In the genomic region with DNA sequence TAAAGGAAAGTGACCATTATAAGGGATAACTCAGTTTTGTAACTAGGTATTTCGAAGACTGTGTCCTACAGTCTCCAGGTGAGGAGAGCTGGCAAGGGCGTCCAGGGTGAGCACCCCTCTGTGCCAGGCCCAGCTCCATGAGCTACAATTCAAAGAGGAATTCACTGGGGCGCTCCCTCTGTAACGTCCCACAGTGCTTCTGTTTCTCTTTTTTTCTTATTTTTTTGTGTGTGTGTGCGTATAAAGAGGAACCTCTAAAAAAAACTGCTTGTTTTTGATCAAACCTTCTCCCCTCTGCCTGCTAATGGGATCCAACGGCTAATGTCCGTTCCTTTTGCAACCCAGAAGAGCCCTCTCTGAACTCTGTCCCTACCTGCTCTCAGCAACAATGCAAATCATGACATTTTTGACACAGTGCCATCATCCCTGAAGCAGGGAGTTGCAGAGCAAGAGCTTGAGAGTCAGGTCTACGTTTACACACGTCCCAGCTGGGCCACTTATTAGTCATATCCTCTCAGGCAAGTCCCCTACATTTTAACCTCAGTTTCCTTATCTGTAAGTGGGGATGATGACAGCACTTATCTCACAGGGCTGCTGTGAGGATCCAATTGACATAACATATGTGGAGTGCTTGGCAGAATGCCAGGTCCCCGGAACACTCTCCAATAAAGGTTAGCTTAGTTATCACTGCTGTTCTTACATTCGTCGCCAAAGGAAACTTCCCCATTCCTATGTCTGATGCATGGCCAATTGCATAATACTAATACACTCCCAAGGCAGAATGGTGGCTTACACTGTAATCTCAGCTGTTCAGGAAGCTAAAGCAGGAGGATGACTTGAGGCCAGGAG, we compare ENCODE assay signal across 8 cellular contexts. TPM values are rescaled to one million over a fixed set of nuclear protein-coding genes. Genes with fewer than 3 reads are reported as not detected.
DNase-seq lines count a peak whose midpoint lies in the region; ATAC-seq, FAIRE-seq and TF ChIP-seq lines count a peak whose summit lies in the region.

No MANE protein-coding gene starts in this region.

- FAIRE-seq in kidney (lab: Jason Lieb, UNC) = no peak

- H3K36me3 ChIP-seq in muscle layer of duodenum (ENCODE audit: control insufficient read depth in 1 of 2, insufficient read depth in 2 of 2, low read length in 2 of 2) = peaks cover 27 to 76% of the 10 kb centered on the region in 2 donors
- H3K36me3 ChIP-seq in kidney (ENCODE audit: control insufficient read depth in 1 of 2, insufficient read depth in 2 of 2, low read length in 2 of 2) = peaks cover 18 to 20% of the 10 kb centered on the region in 2 donors

- no peak overlapping the region for H3K9ac ChIP-seq in kidney (ENCODE audit: low read length in 2 of 2)

- H3K4me1 ChIP-seq in muscle layer of duodenum (ENCODE audit: control insufficient read depth in 1 of 2, insufficient read depth in 2 of 2, low read length in 2 of 2) = peaks cover 0 to 13% of the 10 kb centered on the region in 2 donors
- peaks cover 2 to 4% of the 10 kb centered on the region in 2 donors for H3K4me1 ChIP-seq in kidney (ENCODE audit: control insufficient read depth in 1 of 2, insufficient read depth in 1 of 2, low read depth in 1 of 2, low read length in 2 of 2)

- peaks cover 88% of the 10 kb centered on the region for H3K36me3 Mint-ChIP-seq in dendritic cell treated with granulocyte-macrophage colony-stimulating factor and Interleukin-4, amounts not matched to agents 40 ng/mL and 50 ng/mL, for 4 days (ENCODE audit: low read depth)

- peak; percentile 55 for DNase-seq in AG20443 (ENCODE audit: low spot score)
- peak; percentile 98 for DNase-seq in SIG-M5 treated with dmso at 0.1 percent for 504 hours (lab: John Stamatoyannopoulos, UW; ENCODE audit: unreplicated experiment)
- DNase-seq in ecto neural progenitor cell (ENCODE audit: low spot score) = no peak
- no peak for DNase-seq in kidney

- peak overlapping the region; percentile 61 for H3K4me3 Mint-ChIP-seq in dendritic cell treated with granulocyte-macrophage colony-stimulating factor and Interleukin-4, amounts not matched to agents 40 ng/mL and 50 ng/mL, for 4 days

- H3K27ac Mint-ChIP-seq in dendritic cell treated with granulocyte-macrophage colony-stimulating factor and Interleukin-4, amounts not matched to agents 40 ng/mL and 50 ng/mL, for 4 days = peak overlapping the region; percentile 88

- no peak for TF ChIP-seq RAD21 in Ishikawa (IDR thresholded peaks at IDR 0.05; ENCODE audit: low read depth)

- no peak for TF ChIP-seq EP300 in Ishikawa (IDR thresholded peaks at IDR 0.05; ENCODE audit: borderline replicate concordance)

- peak; percentile 76 for ATAC-seq in GM19023 (IDR thresholded peaks at IDR 0.05; ENCODE audit: unreplicated experiment)

- intact Hi-C loops in dendritic cell treated with granulocyte-macrophage colony-stimulating factor and Interleukin-4, amounts not matched to agents 40 ng/mL and 50 ng/mL, for 4 days (cut with micrococcal nuclease) = loop anchor here (10.0 kb wide), 1 partner anchor 56 kb away; a partner anchor contains a TSS
- intact Hi-C loops in kidney (cut with DNase I) = no loop called here

- no peaks in the 10 kb centered on the region for H3K9me3 Mint-ChIP-seq in dendritic cell treated with granulocyte-macrophage colony-stimulating factor and Interleukin-4, amounts not matched to agents 40 ng/mL and 50 ng/mL, for 4 days

- no peaks in the 10 kb centered on the region for H3K27me3 Mint-ChIP-seq in dendritic cell treated with granulocyte-macrophage colony-stimulating factor and Interleukin-4, amounts not matched to agents 40 ng/mL and 50 ng/mL, for 4 days

- no peak for TF ChIP-seq CTCF in kidney (IDR thresholded peaks at IDR 0.05; ENCODE audit: borderline replicate concordance, extremely low read depth, insufficient read depth)

- H3K4me3 ChIP-seq in muscle layer of duodenum (ENCODE audit: low read depth in 1 of 2, low read length in 2 of 2) (no peak overlapping the region), kidney (ENCODE audit: low read length in 2 of 2) (no peak overlapping the region)

- H3K27ac ChIP-seq in muscle layer of duodenum (ENCODE audit: low read length) = peak overlapping the region; percentile 24
- peak overlapping the region in 1 of 2 donors; percentile 60 for H3K27ac ChIP-seq in kidney (ENCODE audit: low read depth in 2 of 2, low read length in 2 of 2)

- peaks cover 27% of the 10 kb centered on the region for H3K4me1 Mint-ChIP-seq in dendritic cell treated with granulocyte-macrophage colony-stimulating factor and Interleukin-4, amounts not matched to agents 40 ng/mL and 50 ng/mL, for 4 days (ENCODE audit: low read depth)

- H3K9me3 ChIP-seq in muscle layer of duodenum (ENCODE audit: control insufficient read depth in 1 of 2, low read length in 2 of 2) (no peaks in the 10 kb centered on the region), kidney (ENCODE audit: control insufficient read depth in 1 of 2, low read length in 2 of 2) (no peaks in the 10 kb centered on the region)

- H3K27me3 ChIP-seq in muscle layer of duodenum (ENCODE audit: low read depth, low read length) = no peaks in the 10 kb centered on the region

TF ChIP-seq in Ishikawa, 13 proteins besides CTCF, POLR2A, EP300 and RAD21:
- no peak for TF ChIP-seq FOXM1 (IDR thresholded peaks at IDR 0.05; ENCODE audit: borderline replicate concordance, low read depth)
- TF ChIP-seq EGR1 (IDR thresholded peaks at IDR 0.05) = no peak
- no peak for TF ChIP-seq TAF1 (IDR thresholded peaks at IDR 0.05; ENCODE audit: low read depth)
- TF ChIP-seq ZBTB7A (IDR thresholded peaks at IDR 0.05; ENCODE audit: low read depth) = no peak
- TF ChIP-seq CEBPB (IDR thresholded peaks at IDR 0.05) = peak; percentile 79
- TF ChIP-seq, protein P1, sequence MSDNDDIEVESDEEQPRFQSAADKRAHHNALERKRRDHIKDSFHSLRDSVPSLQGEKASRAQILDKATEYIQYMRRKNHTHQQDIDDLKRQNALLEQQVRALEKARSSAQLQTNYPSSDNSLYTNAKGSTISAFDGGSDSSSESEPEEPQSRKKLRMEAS (IDR thresholded peaks at IDR 0.05) = no peak
- TF ChIP-seq YY1 (IDR thresholded peaks at IDR 0.05; ENCODE audit: low read depth) = peak; percentile 12; the same call in 1 of the 2 replicates
- TF ChIP-seq CREB1 (IDR thresholded peaks at IDR 0.05; ENCODE audit: low read depth) = no peak
- 0 out of 2 replicates have a peak, but pooled peaks have one; percentile 26 for TF ChIP-seq TCF12 (IDR thresholded peaks at IDR 0.05; ENCODE audit: low read depth)
- peak; percentile 83 for TF ChIP-seq NFIC (IDR thresholded peaks at IDR 0.05)
- TF ChIP-seq, protein P2, sequence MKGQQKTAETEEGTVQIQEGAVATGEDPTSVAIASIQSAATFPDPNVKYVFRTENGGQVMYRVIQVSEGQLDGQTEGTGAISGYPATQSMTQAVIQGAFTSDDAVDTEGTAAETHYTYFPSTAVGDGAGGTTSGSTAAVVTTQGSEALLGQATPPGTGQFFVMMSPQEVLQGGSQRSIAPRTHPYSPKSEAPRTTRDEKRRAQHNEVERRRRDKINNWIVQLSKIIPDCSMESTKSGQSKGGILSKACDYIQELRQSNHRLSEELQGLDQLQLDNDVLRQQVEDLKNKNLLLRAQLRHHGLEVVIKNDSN (IDR thresholded peaks at IDR 0.05) = no peak
TF ChIP-seq in Ishikawa: peak in this region for 4.

RNA-seq across cellular contexts. Expression of a gene that starts 16.9 kb away (rescaled TPM):
- total RNA-seq in kidney = 51.3 TPM
- polyA plus RNA-seq in kidney (ENCODE audit: insufficient read depth, low read depth, low replicate concordance) = 41.9 TPM

RNA-seq across cellular contexts. Expression of a gene that starts 54.0 kb away (rescaled TPM):
- 78.7 TPM for total RNA-seq in kidney
- 479 TPM for polyA plus RNA-seq in kidney (ENCODE audit: insufficient read depth, low read depth, low replicate concordance)

RNA-seq across cellular contexts. Expression of a gene that starts 54.4 kb away (rescaled TPM):
- 21.3 TPM for total RNA-seq in kidney
- 47.7 TPM for polyA plus RNA-seq in kidney (ENCODE audit: insufficient read depth, low read depth, low replicate concordance)

Comparison
In these comparisons a context has a peak if more than half of its experiments do, and no peak if none do; other contexts are left out.
1. DNase-seq: peak in AG20443 (single experiment) and SIG-M5 treated with dmso at 0.1 percent for 504 hours (single experiment); none in ecto neural progenitor cell (single experiment) and kidney (single experiment).